Comparison of ENCODE assay signal across 20 cellular contexts in the genomic region with DNA sequence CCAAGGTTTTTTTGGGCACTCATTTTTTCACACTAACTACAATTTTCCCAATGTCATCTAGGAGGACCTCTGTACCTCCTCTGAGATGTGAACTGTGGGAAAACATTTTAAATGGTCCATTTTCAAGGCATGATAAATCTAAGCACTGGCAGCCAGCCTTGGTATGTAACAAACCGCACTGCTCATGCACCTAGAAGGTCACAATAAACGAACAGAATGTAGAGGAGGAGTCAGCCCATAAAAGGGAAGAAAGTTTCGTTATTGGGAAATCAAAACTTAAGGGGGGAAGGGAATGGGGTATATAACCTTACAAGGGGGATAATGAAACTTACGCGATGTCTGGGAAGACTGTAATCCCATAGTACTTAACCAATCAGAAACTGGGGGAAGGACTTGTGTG. TPM values are rescaled to one million over a fixed set of nuclear protein-coding genes. Genes with fewer than 3 reads are reported as not detected.
DNase-seq lines count a peak whose midpoint lies in the region; ATAC-seq and TF ChIP-seq lines count a peak whose summit lies in the region.
"Had no signal": no experiment of that assay in that cellular context is flagged by ENCODE, and none has a peak within 500 bp of the region (broad histone marks: within the 10 kb centered on the region; RNA-seq: fewer than 3 reads in every experiment).

No MANE protein-coding gene starts in this region.

- H3K4me3 ChIP-seq in GM23338: no peak overlapping the region
- H3K4me3 ChIP-seq in cardiac fibroblast (replicated peaks in 1 of 2; ENCODE audit: low read depth in 2 of 2, low read length in 2 of 2): no peak overlapping the region
- H3K4me3 ChIP-seq in fibroblast of the aortic adventitia (ENCODE audit: low read depth, low read length): no peak overlapping the region
- H3K4me3 ChIP-seq: A549 had no signal

- H3K9me2 ChIP-seq in GM23338 (ENCODE audit: insufficient read depth): no peaks in the 10 kb centered on the region

- peak overlapping the region; percentile 15; the same call in 1 of the 2 replicates for H3K4me2 ChIP-seq in GM23338
- H3K4me2 ChIP-seq: A549 had no signal

- peaks cover 43% of the 10 kb centered on the region for H3K4me1 Mint-ChIP-seq in GM23338
- H3K4me1 Mint-ChIP-seq in activated naive CD4-positive, alpha-beta T cell treated with anti-CD3 and anti-CD28 coated beads, Interleukin-2, amount 10 ng/mL, durations not matched to agents 7 days and 5 days: peaks cover 3% of the 10 kb centered on the region
- H3K4me1 Mint-ChIP-seq: B cell had no signal

- ATAC-seq in GM23338: no peak
- no peak for ATAC-seq in GM19463 (IDR thresholded peaks at IDR 0.05; ENCODE audit: unreplicated experiment)
- ATAC-seq: A549, HCT116, Panc1, SK-N-SH treated with all-trans-retinoic acid at 6 μM for 48 hours had no signal

- peaks cover 28% of the 10 kb centered on the region; the same call in 2 of the 3 replicates for H3K36me3 Mint-ChIP-seq in GM23338 (ENCODE audit: low read depth)
- peaks cover 28% of the 10 kb centered on the region for H3K36me3 Mint-ChIP-seq in activated naive CD4-positive, alpha-beta T cell treated with anti-CD3 and anti-CD28 coated beads, Interleukin-2, amount 10 ng/mL, durations not matched to agents 7 days and 5 days

- CTCF ChIA-PET in activated naive CD4-positive, alpha-beta T cell treated with anti-CD3 and anti-CD28 coated beads, Interleukin-2, amount 10 ng/mL, durations not matched to agents 7 days and 5 days (lab: Charles Lee): no interaction called here

- DNase-seq in GM23338 (ENCODE audit: low spot score) (no peak), OCI-M1 (lab: John Stamatoyannopoulos, UW) (peak; percentile 7), cardiac fibroblast (ENCODE audit: low read depth in 2 of 2) (peak; percentile 4 to 15), fibroblast of the aortic adventitia (ENCODE audit: low read depth) (peak; percentile 6), DMS153 treated with DMSO at 0.1 percent for 48 hours (lab: John Stamatoyannopoulos, UW; ENCODE audit: unreplicated experiment) (no peak)
- DNase-seq in activated naive CD4-positive, alpha-beta T cell treated with anti-CD3 and anti-CD28 coated beads, Interleukin-2, amount 10 ng/mL, durations not matched to agents 7 days and 5 days: no peak
- DNase-seq: DMS79 treated with DMSO at 0.1 percent for 48 hours, GOT3, Karpas-422, NCI-H1092 treated with DMSO at 0.1 percent for 48 hours, NCI-H1436 treated with DMSO at 0.1 percent for 48 hours, NCI-H1930, NCI-H510A treated with DMSO at 0.1 percent for 48 hours, NCI-H748 treated with DMSO at 0.1 percent for 48 hours had no signal

- H3K79me2 ChIP-seq in GM23338 (replicated peaks; ENCODE audit: insufficient read depth): no peaks in the 10 kb centered on the region

- peaks cover 8% of the 10 kb centered on the region; the same call in 1 of the 2 replicates for H3K36me3 ChIP-seq in GM23338 (ENCODE audit: insufficient read depth)

- peaks cover 2% of the 10 kb centered on the region for H3K27me3 Mint-ChIP-seq in GM23338 (ENCODE audit: insufficient read depth, low read depth, poor library complexity)
- no peaks in the 10 kb centered on the region for H3K27me3 Mint-ChIP-seq in activated naive CD4-positive, alpha-beta T cell treated with anti-CD3 and anti-CD28 coated beads, Interleukin-2, amount 10 ng/mL, durations not matched to agents 7 days and 5 days
- H3K27me3 Mint-ChIP-seq: B cell had no signal

- TF ChIP-seq CTCF in GM23338 (conservative IDR thresholded peaks at IDR 0.05; ENCODE audit: low read depth in 2 of 2) (no peak), cardiac fibroblast (IDR thresholded peaks at IDR 0.05; ENCODE audit: low read depth, low read length) (no peak), fibroblast of the aortic adventitia (IDR thresholded peaks at IDR 0.05; ENCODE audit: insufficient read depth, low read length) (no peak)

- H3K27ac Mint-ChIP-seq in GM23338: peak overlapping the region; percentile 39
- no peak overlapping the region for H3K27ac Mint-ChIP-seq in activated naive CD4-positive, alpha-beta T cell treated with anti-CD3 and anti-CD28 coated beads, Interleukin-2, amount 10 ng/mL, durations not matched to agents 7 days and 5 days
- H3K27ac Mint-ChIP-seq: B cell had no signal

- no peaks in the 10 kb centered on the region for H3K9me3 Mint-ChIP-seq in GM23338
- H3K9me3 Mint-ChIP-seq in activated naive CD4-positive, alpha-beta T cell treated with anti-CD3 and anti-CD28 coated beads, Interleukin-2, amount 10 ng/mL, durations not matched to agents 7 days and 5 days: no peaks in the 10 kb centered on the region

- peaks cover 39% of the 10 kb centered on the region for H3K4me1 ChIP-seq in GM23338 (ENCODE audit: insufficient read depth)
- H3K4me1 ChIP-seq: A549 had no signal

- no peaks in the 10 kb centered on the region for H3K27me3 ChIP-seq in GM23338 (ENCODE audit: insufficient read depth)

- no peak overlapping the region for H3K4me3 Mint-ChIP-seq in GM23338
- H3K4me3 Mint-ChIP-seq in activated naive CD4-positive, alpha-beta T cell treated with anti-CD3 and anti-CD28 coated beads, Interleukin-2, amount 10 ng/mL, durations not matched to agents 7 days and 5 days: no peak overlapping the region
- H3K4me3 Mint-ChIP-seq: B cell had no signal

- no peak overlapping the region for H3K27ac ChIP-seq in GM23338 (ENCODE audit: low read depth)
- H3K27ac ChIP-seq: A549 had no signal

- H2AFZ ChIP-seq in GM23338: no peak overlapping the region

- no peaks in the 10 kb centered on the region for H4K20me1 ChIP-seq in GM23338 (replicated peaks; ENCODE audit: insufficient read depth)

- no peaks in the 10 kb centered on the region; the same call in 1 of the 2 replicates for H3F3A ChIP-seq in GM23338 (replicated peaks; ENCODE audit: low read depth)

TF ChIP-seq in GM23338, 12 proteins besides CTCF, POLR2A, EP300 and RAD21 (continues in another document):
- TF ChIP-seq EZH2phosphoT487 (IDR thresholded peaks at IDR 0.05; ENCODE audit: unreplicated experiment): no peak
- TF ChIP-seq POLR2AphosphoS5 (IDR thresholded peaks at IDR 0.05; ENCODE audit: low read depth): no peak
- TF ChIP-seq, protein P1, sequence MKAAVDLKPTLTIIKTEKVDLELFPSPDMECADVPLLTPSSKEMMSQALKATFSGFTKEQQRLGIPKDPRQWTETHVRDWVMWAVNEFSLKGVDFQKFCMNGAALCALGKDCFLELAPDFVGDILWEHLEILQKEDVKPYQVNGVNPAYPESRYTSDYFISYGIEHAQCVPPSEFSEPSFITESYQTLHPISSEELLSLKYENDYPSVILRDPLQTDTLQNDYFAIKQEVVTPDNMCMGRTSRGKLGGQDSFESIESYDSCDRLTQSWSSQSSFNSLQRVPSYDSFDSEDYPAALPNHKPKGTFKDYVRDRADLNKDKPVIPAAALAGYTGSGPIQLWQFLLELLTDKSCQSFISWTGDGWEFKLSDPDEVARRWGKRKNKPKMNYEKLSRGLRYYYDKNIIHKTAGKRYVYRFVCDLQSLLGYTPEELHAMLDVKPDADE (IDR thresholded peaks at IDR 0.05): no peak
- TF ChIP-seq STAT1 (IDR thresholded peaks at IDR 0.05; ENCODE audit: unreplicated experiment): no peak
- TF ChIP-seq EZH2 (IDR thresholded peaks at IDR 0.05; ENCODE audit: low read depth, unreplicated experiment): no peak
- no peak for TF ChIP-seq ZNF114 (CRISPR knock-in tag; IDR thresholded peaks at IDR 0.05)
- TF ChIP-seq JUNB (IDR thresholded peaks at IDR 0.05; ENCODE audit: unreplicated experiment): no peak
- TF ChIP-seq REST (IDR thresholded peaks at IDR 0.05; ENCODE audit: unreplicated experiment): no peak

RNA-seq across cellular contexts. Expression of gene COX18, which starts 16.4 kb away (rescaled TPM):
- total RNA-seq in GM23338 (2014; rRNA removed; shearing (Covaris generic)): 44.7 and 55.7 TPM in 2 replicates
- 9.6 and 10.5 TPM in 2 replicates for polyA plus RNA-seq in GM23338 (2016; fragmentation: Nextera tagmentation; extraction: Ambion mirVana)
- 14.5 and 22.9 TPM in 2 replicates for total RNA-seq in fibroblast of the aortic adventitia (ENCODE audit: low replicate concordance)

Comparison
In these comparisons a context has a peak if more than half of its experiments do, and no peak if none do; other contexts are left out.
1. DNase-seq: peak in OCI-M1 (single experiment), cardiac fibroblast (2 of 2) and fibroblast of the aortic adventitia (single experiment); none in GM23338 (single experiment), DMS153 treated with DMSO at 0.1 percent for 48 hours (single experiment) and activated naive CD4-positive, alpha-beta T cell treated with anti-CD3 and anti-CD28 coated beads, Interleukin-2, amount 10 ng/mL, durations not matched to agents 7 days and 5 days (single experiment).